In genomic region chr6:14459315-14459714, GRCh38 we compare ENCODE assay signal across 12 cellular contexts.
DNase-seq lines count a peak whose midpoint lies in the region; ATAC-seq and TF ChIP-seq lines count a peak whose summit lies in the region.
"Had no signal": no experiment of that assay in that cellular context is flagged by ENCODE, and none has a peak within 500 bp of the region (broad histone marks: within the 10 kb centered on the region; RNA-seq: fewer than 3 reads in every experiment).

No MANE protein-coding gene starts in this region.

- no peaks in the 10 kb centered on the region for H4K20me1 ChIP-seq in PC-3 (ENCODE audit: low read length)

- no peaks in the 10 kb centered on the region for H3K36me3 ChIP-seq in PC-3 (ENCODE audit: low read depth, low read length)

- no peaks in the 10 kb centered on the region for H3K9me2 ChIP-seq in PC-3 (replicated peaks; ENCODE audit: low read length)

- TF ChIP-seq CTCF in LNCaP clone FGC (IDR thresholded peaks at IDR 0.05; ENCODE audit: control insufficient read depth, extremely low read depth, insufficient read depth) (no peak), PC-3 (conservative IDR thresholded peaks at IDR 0.05; ENCODE audit: low read depth, low read length) (no peak), GM13977 (IDR thresholded peaks at IDR 0.05; ENCODE audit: extremely low read depth, insufficient read depth, missing control alignments) (no peak)

- CTCF ChIA-PET in PC-3 (lab: Charles Lee) = no interaction called here

- H3K79me2 ChIP-seq in PC-3 (ENCODE audit: low read length) = no peaks in the 10 kb centered on the region

- intact Hi-C loops in PC-3 (cut with micrococcal nuclease) = loop anchor here (10.0 kb wide), 1 partner anchor 245 kb away; no protein-coding TSS in a partner anchor

- DNase-seq in LNCaP clone FGC (ENCODE audit: low read depth) = peak; percentile 86
- peak; percentile 69 for DNase-seq in PC-3
- DNase-seq in fibroblast of peridontal ligament (ENCODE audit: extremely low read depth) = peak; percentile 46
- DNase-seq in stimulated activated naive CD4-positive, alpha-beta T cell treated with Interleukin-2 at 50 U/mL for 16 hours (lab: John Stamatoyannopoulos, UW) = no peak
- no peak for DNase-seq in GM13977 (ENCODE audit: low spot score)
- no peak for DNase-seq in ACHN
- DNase-seq in GDM1 (lab: John Stamatoyannopoulos, UW) = no peak
- DNase-seq: CD8-positive, alpha-beta T cell; COR-L47; DND-41 had no signal

- H3K27ac ChIP-seq in PC-3 (ENCODE audit: low read length) = peak overlapping the region; percentile 69

- H3K9ac ChIP-seq in PC-3 (ENCODE audit: low read length) = peak overlapping the region; percentile 13; the same call in 1 of the 2 replicates

- H3K4me1 ChIP-seq in PC-3 (ENCODE audit: insufficient read depth, low read length) = peaks cover 27% of the 10 kb centered on the region

- no peak overlapping the region for H2AFZ ChIP-seq in PC-3 (ENCODE audit: low read length)

- POLR2A ChIA-PET in PC-3 (lab: Charles Lee; ENCODE audit: unreplicated experiment) = no interaction called here

- H3K4me3 ChIP-seq in LNCaP clone FGC (ENCODE audit: low read depth, low read length) = no peak overlapping the region
- no peak overlapping the region for H3K4me3 ChIP-seq in PC-3 (ENCODE audit: low read length)
- H3K4me3 ChIP-seq: A549 had no signal

- H3K4me2 ChIP-seq in PC-3 (ENCODE audit: low read length) = peak overlapping the region; percentile 41

- in situ Hi-C loops in GM13977 (cut with MboI; ENCODE audit: low pct_unique_long_range_greater_than_20kb, low sequenced_read_pairs, unreplicated experiment) = no loop called here
- in situ Hi-C loops in ACHN (cut with HindIII; ENCODE audit: low pct_ligation_motif_present, low pct_unique_long_range_greater_than_20kb, low sequenced_read_pairs) = no loop called here

- H3F3A ChIP-seq in PC-3 (ENCODE audit: low read length, unreplicated experiment) = no peaks in the 10 kb centered on the region

- no peaks in the 10 kb centered on the region for H3K9me3 ChIP-seq in PC-3 (ENCODE audit: low read length)
- H3K9me3 ChIP-seq: A549 had no signal

- peak; percentile 58 for ATAC-seq in PC-3
- ATAC-seq: A549; CD8-positive, alpha-beta T cell; HCT116 had no signal

- no peaks in the 10 kb centered on the region for H3K27me3 ChIP-seq in PC-3 (ENCODE audit: low read length)

- BruUV-seq in PC-3 (replicated peaks; lab: Mats Ljungman, UMichigan) = no TSS peak

Comparison
In these comparisons a context has a peak if more than half of its experiments do, and no peak if none do; other contexts are left out.
1. DNase-seq: peak in LNCaP clone FGC (single experiment), PC-3 (single experiment) and fibroblast of peridontal ligament (single experiment); none in stimulated activated naive CD4-positive, alpha-beta T cell treated with Interleukin-2 at 50 U/mL for 16 hours (single experiment), GM13977 (single experiment), ACHN (single experiment) and GDM1 (single experiment).